8 cellular contexts compared by ENCODE assay signal in genomic region chr2:43461461-43462073, GRCh38.
DNase-seq lines count a peak whose midpoint lies in the region; ATAC-seq, FAIRE-seq and TF ChIP-seq lines count a peak whose summit lies in the region.

No MANE protein-coding gene starts in this region.

- peak; percentile 96 for FAIRE-seq in GM19239 (lab: Jason Lieb, UNC)
- no peak for FAIRE-seq in small intestine (lab: Jason Lieb, UNC)

- TF ChIP-seq CTCF in PC-9 (conservative IDR thresholded peaks at IDR 0.05) = no peak

- POLR2A ChIA-PET in PC-9 (lab: Charles Lee; ENCODE audit: unreplicated experiment) = no interaction called here

- H3K36me3 ChIP-seq in PC-9 (ENCODE audit: low read depth) (peaks cover 4% of the 10 kb centered on the region), small intestine (ENCODE audit: control insufficient read depth in 2 of 2, insufficient read depth in 2 of 2, low read length in 2 of 2) (peaks cover 0 to 2% of the 10 kb centered on the region in 2 donors)

- CTCF ChIA-PET in PC-9 (lab: Charles Lee) = no interaction called here

- WGBS in small intestine, 3 donors = 71 to 81% (median 78%) methylated on average over 3 of the region's 3 CpGs

- no peak overlapping the region for H2AFZ ChIP-seq in PC-9

- H3K4me1 ChIP-seq in PC-9 (replicated peaks; ENCODE audit: insufficient read depth) = peaks cover 85% of the 10 kb centered on the region
- peaks cover 0 to 6% of the 10 kb centered on the region in 2 donors for H3K4me1 ChIP-seq in small intestine (ENCODE audit: control insufficient read depth in 2 of 2, insufficient read depth in 1 of 2, low read depth in 1 of 2, low read length in 1 of 2)

- H3K27me3 ChIP-seq in PC-9 (ENCODE audit: insufficient read depth, low read depth) (no peaks in the 10 kb centered on the region), small intestine (ENCODE audit: control insufficient read depth in 2 of 2, insufficient read depth in 2 of 2, low read length in 2 of 2) (no peaks in the 10 kb centered on the region)

- H3K79me2 ChIP-seq in PC-9 (ENCODE audit: low read depth) = no peaks in the 10 kb centered on the region

- DNase-seq in GM19239 (ENCODE audit: insufficient read length, low spot score) = no peak
- DNase-seq in PC-9 = peak in 1 of 2 experiments; percentile 79
- DNase-seq in small intestine = no peak
- no peak for DNase-seq in DMS79 treated with DMSO at 0.1 percent for 48 hours (lab: John Stamatoyannopoulos, UW)
- no peak for DNase-seq in dedifferentiated amniotic fluid mesenchymal stem cell (ENCODE audit: extremely low spot score)
- no peak for DNase-seq in cerebellum (ENCODE audit: low spot score)
- no peak for DNase-seq in NCI-H1092 (lab: John Stamatoyannopoulos, UW)

- no peak overlapping the region for H3K4me3 ChIP-seq in PC-9
- H3K4me3 ChIP-seq in small intestine (ENCODE audit: low read depth in 1 of 2, low read length in 2 of 2) = no peak overlapping the region

- peak overlapping the region; percentile 52 for H3K4me2 ChIP-seq in PC-9

- no TSS peak for BruUV-seq in PC-9 (replicated peaks; lab: Mats Ljungman, UMichigan)

- no peaks in the 10 kb centered on the region for H4K20me1 ChIP-seq in PC-9 (ENCODE audit: insufficient read depth)

- H3K9me3 ChIP-seq in PC-9 (ENCODE audit: insufficient read depth, low read depth) (no peaks in the 10 kb centered on the region), small intestine (ENCODE audit: control insufficient read depth, low read depth) (no peaks in the 10 kb centered on the region)

- intact Hi-C loops in PC-9 (cut with micrococcal nuclease; ENCODE audit: unreplicated experiment) = no loop called here

- H3K9me2 ChIP-seq in PC-9 (ENCODE audit: insufficient read depth) = no peaks in the 10 kb centered on the region

- peaks cover 66% of the 10 kb centered on the region for H3F3A ChIP-seq in PC-9 (ENCODE audit: insufficient read depth, low read depth)

- ATAC-seq in HG02943 (IDR thresholded peaks at IDR 0.05; ENCODE audit: low read depth, unreplicated experiment) = peak; percentile 64

- H3K27ac ChIP-seq in PC-9 (peak overlapping the region; percentile 51), small intestine (ENCODE audit: low read depth in 1 of 2, low read length in 1 of 2) (peak overlapping the region; percentile 4 to 30)
